Comparison of ENCODE assay signal across 1 cellular context in the genomic region with DNA sequence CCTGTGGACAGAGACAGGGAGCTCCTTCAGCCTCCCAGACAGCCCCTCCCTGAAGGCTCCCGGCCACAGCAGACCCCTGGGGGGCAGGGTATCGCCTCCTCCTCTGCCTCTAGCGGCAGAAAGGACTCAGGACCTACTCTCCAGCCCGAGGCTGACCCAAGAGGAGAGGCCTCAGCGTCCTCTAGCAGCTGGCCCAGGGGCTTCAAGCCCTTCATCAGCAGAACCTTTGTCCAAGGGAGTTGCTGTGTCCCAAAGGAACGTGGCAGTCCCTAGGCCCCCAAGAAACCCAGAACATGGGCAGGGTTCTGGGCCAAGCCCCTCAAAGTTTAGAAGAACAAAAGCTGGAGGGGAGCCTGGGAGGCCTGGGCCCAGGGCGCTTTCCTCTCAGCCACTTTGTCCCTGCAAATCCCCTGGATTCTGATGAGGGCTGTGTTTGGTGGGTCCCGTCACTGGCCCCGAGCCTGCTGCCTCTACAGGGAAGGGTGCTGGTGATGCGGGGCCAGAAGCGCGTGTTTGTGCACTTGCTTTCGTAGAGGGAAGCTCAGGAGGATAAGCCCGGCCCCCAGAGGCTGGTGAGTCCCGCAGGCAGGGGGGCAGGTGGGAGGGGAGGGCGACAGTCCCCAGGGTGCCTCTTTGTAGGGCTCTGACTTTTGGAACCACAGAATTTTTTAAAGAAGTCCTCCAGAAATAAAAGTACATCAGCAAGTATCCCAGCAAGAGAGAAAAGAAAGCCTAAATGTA.
TF ChIP-seq lines count a peak whose summit lies in the region.

No MANE protein-coding gene starts in this region.

TF ChIP-seq in HepG2, 621 proteins besides CTCF, POLR2A, EP300 and RAD21 (continued from another document and continues in another):
- TF ChIP-seq, protein P1, sequence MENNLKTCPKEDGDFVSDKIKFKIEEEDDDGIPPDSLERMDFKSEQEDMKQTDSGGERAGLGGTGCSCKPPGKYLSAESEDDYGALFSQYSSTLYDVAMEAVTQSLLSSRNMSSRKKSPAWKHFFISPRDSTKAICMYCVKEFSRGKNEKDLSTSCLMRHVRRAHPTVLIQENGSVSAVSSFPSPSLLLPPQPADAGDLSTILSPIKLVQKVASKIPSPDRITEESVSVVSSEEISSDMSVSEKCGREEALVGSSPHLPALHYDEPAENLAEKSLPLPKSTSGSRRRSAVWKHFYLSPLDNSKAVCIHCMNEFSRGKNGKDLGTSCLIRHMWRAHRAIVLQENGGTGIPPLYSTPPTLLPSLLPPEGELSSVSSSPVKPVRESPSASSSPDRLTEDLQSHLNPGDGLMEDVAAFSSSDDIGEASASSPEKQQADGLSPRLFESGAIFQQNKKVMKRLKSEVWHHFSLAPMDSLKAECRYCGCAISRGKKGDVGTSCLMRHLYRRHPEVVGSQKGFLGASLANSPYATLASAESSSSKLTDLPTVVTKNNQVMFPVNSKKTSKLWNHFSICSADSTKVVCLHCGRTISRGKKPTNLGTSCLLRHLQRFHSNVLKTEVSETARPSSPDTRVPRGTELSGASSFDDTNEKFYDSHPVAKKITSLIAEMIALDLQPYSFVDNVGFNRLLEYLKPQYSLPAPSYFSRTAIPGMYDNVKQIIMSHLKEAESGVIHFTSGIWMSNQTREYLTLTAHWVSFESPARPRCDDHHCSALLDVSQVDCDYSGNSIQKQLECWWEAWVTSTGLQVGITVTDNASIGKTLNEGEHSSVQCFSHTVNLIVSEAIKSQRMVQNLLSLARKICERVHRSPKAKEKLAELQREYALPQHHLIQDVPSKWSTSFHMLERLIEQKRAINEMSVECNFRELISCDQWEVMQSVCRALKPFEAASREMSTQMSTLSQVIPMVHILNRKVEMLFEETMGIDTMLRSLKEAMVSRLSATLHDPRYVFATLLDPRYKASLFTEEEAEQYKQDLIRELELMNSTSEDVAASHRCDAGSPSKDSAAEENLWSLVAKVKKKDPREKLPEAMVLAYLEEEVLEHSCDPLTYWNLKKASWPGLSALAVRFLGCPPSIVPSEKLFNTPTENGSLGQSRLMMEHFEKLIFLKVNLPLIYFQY (CRISPR knock-in tag; IDR thresholded peaks at IDR 0.05; ENCODE audit: borderline replicate concordance) = no peak
- TF ChIP-seq MTA3 (CRISPR knock-in tag; IDR thresholded peaks at IDR 0.05) (no peak), ZNF354B (CRISPR knock-in tag; IDR thresholded peaks at IDR 0.05) (no peak), ZMAT3 (CRISPR knock-in tag; conservative IDR thresholded peaks at IDR 0.05) (no peak), ETV6 (CRISPR knock-in tag; conservative IDR thresholded peaks at IDR 0.05) (no peak), ATF7 (IDR thresholded peaks at IDR 0.05) (no peak), ATF7 (CRISPR knock-in tag; IDR thresholded peaks at IDR 0.05) (no peak), KAT8 (CRISPR knock-in tag; IDR thresholded peaks at IDR 0.05) (no peak; the same call in 1 of the 2 replicates), ZNF350 (CRISPR knock-in tag; IDR thresholded peaks at IDR 0.05; ENCODE audit: borderline replicate concordance, low read depth) (no peak; the same call in 1 of the 2 replicates), ZNF121 (CRISPR knock-in tag; IDR thresholded peaks at IDR 0.05) (no peak), HDAC1 (CRISPR knock-in tag; IDR thresholded peaks at IDR 0.05) (no peak), HNF4A (CRISPR knock-in tag; IDR thresholded peaks at IDR 0.05) (no peak), ZNF572 (CRISPR knock-in tag; IDR thresholded peaks at IDR 0.05) (0 out of 2 replicates have a peak, but pooled peaks have one; percentile 60), KDM6A (CRISPR knock-in tag; IDR thresholded peaks at IDR 0.05; ENCODE audit: low read depth) (no peak), GTF2F1 (IDR thresholded peaks at IDR 0.05; ENCODE audit: low read length) (no peak), XRCC5 (optimal IDR thresholded peaks at IDR 0.05; ENCODE audit: low read length) (peak; percentile 25), ZNF253 (CRISPR knock-in tag; IDR thresholded peaks at IDR 0.05; ENCODE audit: borderline replicate concordance) (no peak), ZFYVE20 (CRISPR knock-in tag; IDR thresholded peaks at IDR 0.05; ENCODE audit: borderline replicate concordance, low read depth) (no peak), KDM2A (CRISPR knock-in tag; IDR thresholded peaks at IDR 0.05; ENCODE audit: borderline replicate concordance, low read depth) (peak; percentile 1; the same call in 1 of the 2 replicates)
- TF ChIP-seq, protein P2, sequence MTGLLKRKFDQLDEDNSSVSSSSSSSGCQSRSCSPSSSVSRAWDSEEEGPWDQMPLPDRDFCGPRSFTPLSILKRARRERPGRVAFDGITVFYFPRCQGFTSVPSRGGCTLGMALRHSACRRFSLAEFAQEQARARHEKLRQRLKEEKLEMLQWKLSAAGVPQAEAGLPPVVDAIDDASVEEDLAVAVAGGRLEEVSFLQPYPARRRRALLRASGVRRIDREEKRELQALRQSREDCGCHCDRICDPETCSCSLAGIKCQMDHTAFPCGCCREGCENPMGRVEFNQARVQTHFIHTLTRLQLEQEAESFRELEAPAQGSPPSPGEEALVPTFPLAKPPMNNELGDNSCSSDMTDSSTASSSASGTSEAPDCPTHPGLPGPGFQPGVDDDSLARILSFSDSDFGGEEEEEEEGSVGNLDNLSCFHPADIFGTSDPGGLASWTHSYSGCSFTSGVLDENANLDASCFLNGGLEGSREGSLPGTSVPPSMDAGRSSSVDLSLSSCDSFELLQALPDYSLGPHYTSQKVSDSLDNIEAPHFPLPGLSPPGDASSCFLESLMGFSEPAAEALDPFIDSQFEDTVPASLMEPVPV (CRISPR knock-in tag; IDR thresholded peaks at IDR 0.05) = no peak
- TF ChIP-seq, protein P3, sequence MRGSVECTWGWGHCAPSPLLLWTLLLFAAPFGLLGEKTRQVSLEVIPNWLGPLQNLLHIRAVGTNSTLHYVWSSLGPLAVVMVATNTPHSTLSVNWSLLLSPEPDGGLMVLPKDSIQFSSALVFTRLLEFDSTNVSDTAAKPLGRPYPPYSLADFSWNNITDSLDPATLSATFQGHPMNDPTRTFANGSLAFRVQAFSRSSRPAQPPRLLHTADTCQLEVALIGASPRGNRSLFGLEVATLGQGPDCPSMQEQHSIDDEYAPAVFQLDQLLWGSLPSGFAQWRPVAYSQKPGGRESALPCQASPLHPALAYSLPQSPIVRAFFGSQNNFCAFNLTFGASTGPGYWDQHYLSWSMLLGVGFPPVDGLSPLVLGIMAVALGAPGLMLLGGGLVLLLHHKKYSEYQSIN (CRISPR knock-in tag; IDR thresholded peaks at IDR 0.05; ENCODE audit: borderline replicate concordance) = no peak
- TF ChIP-seq, protein P4, sequence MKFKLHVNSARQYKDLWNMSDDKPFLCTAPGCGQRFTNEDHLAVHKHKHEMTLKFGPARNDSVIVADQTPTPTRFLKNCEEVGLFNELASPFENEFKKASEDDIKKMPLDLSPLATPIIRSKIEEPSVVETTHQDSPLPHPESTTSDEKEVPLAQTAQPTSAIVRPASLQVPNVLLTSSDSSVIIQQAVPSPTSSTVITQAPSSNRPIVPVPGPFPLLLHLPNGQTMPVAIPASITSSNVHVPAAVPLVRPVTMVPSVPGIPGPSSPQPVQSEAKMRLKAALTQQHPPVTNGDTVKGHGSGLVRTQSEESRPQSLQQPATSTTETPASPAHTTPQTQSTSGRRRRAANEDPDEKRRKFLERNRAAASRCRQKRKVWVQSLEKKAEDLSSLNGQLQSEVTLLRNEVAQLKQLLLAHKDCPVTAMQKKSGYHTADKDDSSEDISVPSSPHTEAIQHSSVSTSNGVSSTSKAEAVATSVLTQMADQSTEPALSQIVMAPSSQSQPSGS (CRISPR knock-in tag; IDR thresholded peaks at IDR 0.05) = no peak
- TF ChIP-seq, protein P5, sequence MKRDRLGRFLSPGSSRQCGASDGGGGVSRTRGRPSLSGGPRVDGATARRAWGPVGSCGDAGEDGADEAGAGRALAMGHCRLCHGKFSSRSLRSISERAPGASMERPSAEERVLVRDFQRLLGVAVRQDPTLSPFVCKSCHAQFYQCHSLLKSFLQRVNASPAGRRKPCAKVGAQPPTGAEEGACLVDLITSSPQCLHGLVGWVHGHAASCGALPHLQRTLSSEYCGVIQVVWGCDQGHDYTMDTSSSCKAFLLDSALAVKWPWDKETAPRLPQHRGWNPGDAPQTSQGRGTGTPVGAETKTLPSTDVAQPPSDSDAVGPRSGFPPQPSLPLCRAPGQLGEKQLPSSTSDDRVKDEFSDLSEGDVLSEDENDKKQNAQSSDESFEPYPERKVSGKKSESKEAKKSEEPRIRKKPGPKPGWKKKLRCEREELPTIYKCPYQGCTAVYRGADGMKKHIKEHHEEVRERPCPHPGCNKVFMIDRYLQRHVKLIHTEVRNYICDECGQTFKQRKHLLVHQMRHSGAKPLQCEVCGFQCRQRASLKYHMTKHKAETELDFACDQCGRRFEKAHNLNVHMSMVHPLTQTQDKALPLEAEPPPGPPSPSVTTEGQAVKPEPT (CRISPR knock-in tag; IDR thresholded peaks at IDR 0.05; ENCODE audit: low read depth) = no peak
- TF ChIP-seq, protein P6, sequence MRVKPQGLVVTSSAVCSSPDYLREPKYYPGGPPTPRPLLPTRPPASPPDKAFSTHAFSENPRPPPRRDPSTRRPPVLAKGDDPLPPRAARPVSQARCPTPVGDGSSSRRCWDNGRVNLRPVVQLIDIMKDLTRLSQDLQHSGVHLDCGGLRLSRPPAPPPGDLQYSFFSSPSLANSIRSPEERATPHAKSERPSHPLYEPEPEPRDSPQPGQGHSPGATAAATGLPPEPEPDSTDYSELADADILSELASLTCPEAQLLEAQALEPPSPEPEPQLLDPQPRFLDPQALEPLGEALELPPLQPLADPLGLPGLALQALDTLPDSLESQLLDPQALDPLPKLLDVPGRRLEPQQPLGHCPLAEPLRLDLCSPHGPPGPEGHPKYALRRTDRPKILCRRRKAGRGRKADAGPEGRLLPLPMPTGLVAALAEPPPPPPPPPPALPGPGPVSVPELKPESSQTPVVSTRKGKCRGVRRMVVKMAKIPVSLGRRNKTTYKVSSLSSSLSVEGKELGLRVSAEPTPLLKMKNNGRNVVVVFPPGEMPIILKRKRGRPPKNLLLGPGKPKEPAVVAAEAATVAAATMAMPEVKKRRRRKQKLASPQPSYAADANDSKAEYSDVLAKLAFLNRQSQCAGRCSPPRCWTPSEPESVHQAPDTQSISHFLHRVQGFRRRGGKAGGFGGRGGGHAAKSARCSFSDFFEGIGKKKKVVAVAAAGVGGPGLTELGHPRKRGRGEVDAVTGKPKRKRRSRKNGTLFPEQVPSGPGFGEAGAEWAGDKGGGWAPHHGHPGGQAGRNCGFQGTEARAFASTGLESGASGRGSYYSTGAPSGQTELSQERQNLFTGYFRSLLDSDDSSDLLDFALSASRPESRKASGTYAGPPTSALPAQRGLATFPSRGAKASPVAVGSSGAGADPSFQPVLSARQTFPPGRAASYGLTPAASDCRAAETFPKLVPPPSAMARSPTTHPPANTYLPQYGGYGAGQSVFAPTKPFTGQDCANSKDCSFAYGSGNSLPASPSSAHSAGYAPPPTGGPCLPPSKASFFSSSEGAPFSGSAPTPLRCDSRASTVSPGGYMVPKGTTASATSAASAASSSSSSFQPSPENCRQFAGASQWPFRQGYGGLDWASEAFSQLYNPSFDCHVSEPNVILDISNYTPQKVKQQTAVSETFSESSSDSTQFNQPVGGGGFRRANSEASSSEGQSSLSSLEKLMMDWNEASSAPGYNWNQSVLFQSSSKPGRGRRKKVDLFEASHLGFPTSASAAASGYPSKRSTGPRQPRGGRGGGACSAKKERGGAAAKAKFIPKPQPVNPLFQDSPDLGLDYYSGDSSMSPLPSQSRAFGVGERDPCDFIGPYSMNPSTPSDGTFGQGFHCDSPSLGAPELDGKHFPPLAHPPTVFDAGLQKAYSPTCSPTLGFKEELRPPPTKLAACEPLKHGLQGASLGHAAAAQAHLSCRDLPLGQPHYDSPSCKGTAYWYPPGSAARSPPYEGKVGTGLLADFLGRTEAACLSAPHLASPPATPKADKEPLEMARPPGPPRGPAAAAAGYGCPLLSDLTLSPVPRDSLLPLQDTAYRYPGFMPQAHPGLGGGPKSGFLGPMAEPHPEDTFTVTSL (CRISPR knock-in tag; IDR thresholded peaks at IDR 0.05; ENCODE audit: borderline replicate concordance) = no peak
- TF ChIP-seq, protein P7, sequence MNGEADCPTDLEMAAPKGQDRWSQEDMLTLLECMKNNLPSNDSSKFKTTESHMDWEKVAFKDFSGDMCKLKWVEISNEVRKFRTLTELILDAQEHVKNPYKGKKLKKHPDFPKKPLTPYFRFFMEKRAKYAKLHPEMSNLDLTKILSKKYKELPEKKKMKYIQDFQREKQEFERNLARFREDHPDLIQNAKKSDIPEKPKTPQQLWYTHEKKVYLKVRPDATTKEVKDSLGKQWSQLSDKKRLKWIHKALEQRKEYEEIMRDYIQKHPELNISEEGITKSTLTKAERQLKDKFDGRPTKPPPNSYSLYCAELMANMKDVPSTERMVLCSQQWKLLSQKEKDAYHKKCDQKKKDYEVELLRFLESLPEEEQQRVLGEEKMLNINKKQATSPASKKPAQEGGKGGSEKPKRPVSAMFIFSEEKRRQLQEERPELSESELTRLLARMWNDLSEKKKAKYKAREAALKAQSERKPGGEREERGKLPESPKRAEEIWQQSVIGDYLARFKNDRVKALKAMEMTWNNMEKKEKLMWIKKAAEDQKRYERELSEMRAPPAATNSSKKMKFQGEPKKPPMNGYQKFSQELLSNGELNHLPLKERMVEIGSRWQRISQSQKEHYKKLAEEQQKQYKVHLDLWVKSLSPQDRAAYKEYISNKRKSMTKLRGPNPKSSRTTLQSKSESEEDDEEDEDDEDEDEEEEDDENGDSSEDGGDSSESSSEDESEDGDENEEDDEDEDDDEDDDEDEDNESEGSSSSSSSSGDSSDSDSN (CRISPR knock-in tag; IDR thresholded peaks at IDR 0.05) = no peak
- TF ChIP-seq, protein P8, sequence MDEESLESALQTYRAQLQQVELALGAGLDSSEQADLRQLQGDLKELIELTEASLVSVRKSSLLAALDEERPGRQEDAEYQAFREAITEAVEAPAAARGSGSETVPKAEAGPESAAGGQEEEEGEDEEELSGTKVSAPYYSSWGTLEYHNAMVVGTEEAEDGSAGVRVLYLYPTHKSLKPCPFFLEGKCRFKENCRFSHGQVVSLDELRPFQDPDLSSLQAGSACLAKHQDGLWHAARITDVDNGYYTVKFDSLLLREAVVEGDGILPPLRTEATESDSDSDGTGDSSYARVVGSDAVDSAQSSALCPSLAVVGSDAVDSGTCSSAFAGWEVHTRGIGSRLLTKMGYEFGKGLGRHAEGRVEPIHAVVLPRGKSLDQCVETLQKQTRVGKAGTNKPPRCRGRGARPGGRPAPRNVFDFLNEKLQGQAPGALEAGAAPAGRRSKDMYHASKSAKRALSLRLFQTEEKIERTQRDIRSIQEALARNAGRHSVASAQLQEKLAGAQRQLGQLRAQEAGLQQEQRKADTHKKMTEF (CRISPR knock-in tag; IDR thresholded peaks at IDR 0.05) = peak; percentile 22; the same call in 1 of the 2 replicates
- TF ChIP-seq, protein P9, sequence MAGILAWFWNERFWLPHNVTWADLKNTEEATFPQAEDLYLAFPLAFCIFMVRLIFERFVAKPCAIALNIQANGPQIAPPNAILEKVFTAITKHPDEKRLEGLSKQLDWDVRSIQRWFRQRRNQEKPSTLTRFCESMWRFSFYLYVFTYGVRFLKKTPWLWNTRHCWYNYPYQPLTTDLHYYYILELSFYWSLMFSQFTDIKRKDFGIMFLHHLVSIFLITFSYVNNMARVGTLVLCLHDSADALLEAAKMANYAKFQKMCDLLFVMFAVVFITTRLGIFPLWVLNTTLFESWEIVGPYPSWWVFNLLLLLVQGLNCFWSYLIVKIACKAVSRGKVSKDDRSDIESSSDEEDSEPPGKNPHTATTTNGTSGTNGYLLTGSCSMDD (CRISPR knock-in tag; IDR thresholded peaks at IDR 0.05) = no peak
- TF ChIP-seq, protein P10, sequence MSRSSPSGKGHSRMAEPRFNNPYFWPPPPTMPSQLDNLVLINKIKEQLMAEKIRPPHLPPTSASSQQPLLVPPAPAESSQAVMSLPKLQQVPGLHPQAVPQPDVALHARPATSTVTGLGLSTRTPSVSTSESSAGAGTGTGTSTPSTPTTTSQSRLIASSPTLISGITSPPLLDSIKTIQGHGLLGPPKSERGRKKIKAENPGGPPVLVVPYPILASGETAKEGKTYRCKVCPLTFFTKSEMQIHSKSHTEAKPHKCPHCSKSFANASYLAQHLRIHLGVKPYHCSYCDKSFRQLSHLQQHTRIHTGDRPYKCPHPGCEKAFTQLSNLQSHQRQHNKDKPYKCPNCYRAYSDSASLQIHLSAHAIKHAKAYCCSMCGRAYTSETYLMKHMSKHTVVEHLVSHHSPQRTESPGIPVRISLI (CRISPR knock-in tag; IDR thresholded peaks at IDR 0.05; ENCODE audit: borderline replicate concordance) = no peak
